9 cellular contexts compared by ENCODE assay signal in the genomic region with DNA sequence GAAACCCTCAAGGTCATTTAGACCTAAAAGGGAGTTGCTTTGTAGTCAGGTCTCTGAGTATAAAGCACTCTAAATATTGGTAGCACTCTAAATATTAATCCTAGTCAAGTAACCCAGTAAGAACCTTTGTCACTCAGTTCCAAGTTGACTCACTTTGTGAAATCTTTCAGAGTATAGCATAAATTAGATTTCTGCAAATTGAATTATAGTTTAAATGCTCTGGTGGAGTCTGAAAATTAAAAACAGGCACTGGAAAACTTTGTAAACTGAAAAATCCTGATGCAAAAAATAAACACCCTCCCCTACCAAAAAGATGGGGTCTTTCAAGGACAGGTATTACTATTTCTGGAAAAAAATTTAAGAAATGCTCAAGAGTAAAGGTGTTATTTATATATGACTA.
"Had no signal": no experiment of that assay in that cellular context is flagged by ENCODE, and none has a peak within 500 bp of the region (broad histone marks: within the 10 kb centered on the region; RNA-seq: fewer than 3 reads in every experiment).

No MANE protein-coding gene starts in this region.

- H3K36me3 Mint-ChIP-seq: IgD-negative memory B cell had no signal

- DNase-seq: IMR-90, KBM-7, KG1 had no signal

- H3K27ac ChIP-seq: HL-60, KMS-11 had no signal

- H3K9ac ChIP-seq: KMS-11 had no signal

- ATAC-seq: HepG2, K562 had no signal

- H3K4me1 Mint-ChIP-seq: IgD-negative memory B cell had no signal

- H3K4me3 ChIP-seq: K562 had no signal

- H3K4me3 Mint-ChIP-seq: IgD-negative memory B cell had no signal

- H3K27ac Mint-ChIP-seq: IgD-negative memory B cell had no signal

- FAIRE-seq: HepG2, HTR-8/SVneo, K562 had no signal

- H3K4me2 ChIP-seq: KMS-11 had no signal
